In the genomic region with DNA sequence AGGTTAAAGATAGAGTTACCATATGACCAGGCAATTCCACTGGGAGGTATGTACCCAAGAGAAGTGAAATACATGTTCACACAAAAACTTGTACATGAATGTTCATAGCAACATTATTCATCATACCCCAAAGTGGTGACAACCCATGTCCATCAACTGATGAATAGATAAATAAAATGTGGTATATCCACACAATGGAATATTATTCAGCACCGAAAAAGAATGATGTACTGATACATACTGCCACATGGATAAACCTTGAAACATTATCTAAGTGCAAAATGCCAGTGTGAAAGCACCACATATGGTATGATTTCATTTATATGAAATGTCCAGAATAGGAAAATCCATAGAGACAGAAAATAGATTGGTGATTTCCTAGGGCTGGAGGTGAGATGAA, we compare ENCODE assay signal across 26 cellular contexts. TPM values are rescaled to one million over a fixed set of nuclear protein-coding genes. Genes with fewer than 3 reads are reported as not detected.
DNase-seq lines count a peak whose midpoint lies in the region; ATAC-seq, FAIRE-seq and TF ChIP-seq lines count a peak whose summit lies in the region.
"Had no signal": no experiment of that assay in that cellular context is flagged by ENCODE, and none has a peak within 500 bp of the region (broad histone marks: within the 10 kb centered on the region; RNA-seq: fewer than 3 reads in every experiment).

No MANE protein-coding gene starts in this region.

- no peak overlapping the region for H3K4me2 ChIP-seq in H1 (ENCODE audit: insufficient read depth in 1 of 2, low read depth in 2 of 2, low read length in 2 of 2)
- H3K4me2 ChIP-seq: BLaER1 had no signal

- H2BK20ac ChIP-seq in H1 (ENCODE audit: low read length) = no peak overlapping the region

- H3K27me3 Mint-ChIP-seq in activated T-helper 17 cell treated with anti-CD3 and anti-CD28 coated beads, Interleukin-2, amount 50 U/mL, for 72 hours = no peaks in the 10 kb centered on the region

- no peak overlapping the region for H3K56ac ChIP-seq in H1 (replicated peaks; ENCODE audit: insufficient read length, low read depth, low read length)

- WGBS in H1 (ENCODE audit: extremely low coverage in 1 of 2, insufficient coverage in 1 of 2, insufficient read length in 1 of 2, insufficient replicate concordance in 2 of 2, low coverage in 1 of 2, low lambda C conversion rate in 2 of 2, missing lambda C conversion rate in 1 of 2), 2 experiments = 86% methylated on average over 1 of the region's 1 CpG; no CpG with 5 or more reads in 1 of the 2 experiments

- no peak overlapping the region for H4K8ac ChIP-seq in H1 (ENCODE audit: extremely low read depth, insufficient read depth, low read length)

- no peak overlapping the region for H2BK12ac ChIP-seq in H1 (ENCODE audit: low read depth, low read length)

- H3K79me1 ChIP-seq in H1 (ENCODE audit: low read depth, low read length) = no peaks in the 10 kb centered on the region

- CTCF ChIA-PET in HEK293 (lab: Yijun Ruan, JAX) = interaction anchor here (0.6 to 2.6 kb wide), 7 partner anchors 11 to 303 kb away, joined by 3 to 21 read pairs (median 7); a partner anchor contains a TSS
- CTCF ChIA-PET in H1 (lab: Charles Lee; ENCODE audit: partially characterized antibody) = interaction anchor here (0.8 to 2.7 kb wide), 10 partner anchors 9 to 179 kb away, joined by 3 to 14 read pairs (median 6); no protein-coding TSS in a partner anchor

- H3K4me3 Mint-ChIP-seq in activated T-helper 17 cell treated with anti-CD3 and anti-CD28 coated beads, Interleukin-2, amount 50 U/mL, for 72 hours = no peak overlapping the region
- H3K4me3 Mint-ChIP-seq: CD14-positive monocyte; CD4-positive, alpha-beta memory T cell; CD4-positive, CD25-positive, alpha-beta regulatory T cell; CD8-positive, alpha-beta memory T cell had no signal

- no peaks in the 10 kb centered on the region for H3K36me3 Mint-ChIP-seq in activated T-helper 17 cell treated with anti-CD3 and anti-CD28 coated beads, Interleukin-2, amount 50 U/mL, for 72 hours (ENCODE audit: low read depth)
- H3K36me3 Mint-ChIP-seq: CD14-positive monocyte; CD4-positive, alpha-beta memory T cell; CD4-positive, CD25-positive, alpha-beta regulatory T cell; CD8-positive, alpha-beta memory T cell had no signal

- no peak overlapping the region for H2BK15ac ChIP-seq in H1 (ENCODE audit: low read length)

- H3K4me3 ChIP-seq in HEK293 (ENCODE audit: low read depth, low read length) = no peak overlapping the region
- H3K4me3 ChIP-seq in H1 (ENCODE audit: extremely low read depth in 1 of 4, insufficient read depth in 2 of 4, low read depth in 3 of 4, low read length in 4 of 4) = no peak overlapping the region
- H3K4me3 ChIP-seq: BLaER1, GM12878 had no signal

- H3K36me3 ChIP-seq in HEK293 (ENCODE audit: control insufficient read depth in 2 of 2, insufficient read depth in 1 of 2, low read length in 2 of 2) (no peaks in the 10 kb centered on the region), H1 (ENCODE audit: control insufficient read depth in 2 of 4, insufficient read depth in 4 of 4, low read length in 3 of 4) (no peaks in the 10 kb centered on the region)
- H3K36me3 ChIP-seq: BE2C, BLaER1 had no signal

- no peak overlapping the region for H2AK5ac ChIP-seq in H1 (ENCODE audit: low read depth, low read length)

- no peaks in the 10 kb centered on the region for H3K9me3 Mint-ChIP-seq in activated T-helper 17 cell treated with anti-CD3 and anti-CD28 coated beads, Interleukin-2, amount 50 U/mL, for 72 hours

- H3K9me3 ChIP-seq in HEK293 (ENCODE audit: control insufficient read depth, insufficient read depth, low read depth, low read length) (no peaks in the 10 kb centered on the region), H1 (ENCODE audit: insufficient read depth in 2 of 2, low read depth in 1 of 2, low read length in 1 of 2) (no peaks in the 10 kb centered on the region)
- H3K9me3 ChIP-seq: BE2C had no signal

- no peaks in the 10 kb centered on the region for H3K27me3 ChIP-seq in H1 (replicated peaks in 1 of 4; ENCODE audit: control insufficient read depth in 3 of 4, extremely low read depth in 1 of 4, insufficient read depth in 3 of 4, low read length in 3 of 4)
- H3K27me3 ChIP-seq: BE2C, BLaER1 had no signal

- H3K9ac ChIP-seq in H1 (replicated peaks in 1 of 4; ENCODE audit: extremely low read depth in 1 of 4, low read depth in 3 of 4, low read length in 3 of 4) = no peak overlapping the region
- H3K9ac ChIP-seq: BLaER1 had no signal

- DNase-seq in H1 (ENCODE audit: low read depth in 1 of 2, low spot score in 2 of 2) = no peak
- no peak for DNase-seq in activated CD4-positive, alpha-beta T cell treated with anti-CD3 and anti-CD28 coated beads for 4 hours
- no peak for DNase-seq in activated CD4-positive, CD25-positive, alpha-beta regulatory T cell treated with anti-CD3 and anti-CD28 coated beads, Interleukin-2, amount 50 U/mL, for 72 hours
- DNase-seq: 8988T; ACHN; BE2C; C1 segment of cervical spinal cord; CD4-positive, alpha-beta memory T cell; CD4-positive, CD25-positive, alpha-beta regulatory T cell; CD8-positive, alpha-beta memory T cell; COR-L47; DMS 273 treated with DMSO at 0.1 percent for 48 hours; DMS153; DMS53; DMS79; DND-41; EL; GDM1 had no signal

- TF ChIP-seq POLR2A in H1 (IDR thresholded peaks at IDR 0.05; ENCODE audit: control extremely low read depth in 1 of 2, low read depth in 2 of 2, low read length in 2 of 2) = no peak

- no peak overlapping the region for H4K91ac ChIP-seq in H1 (replicated peaks; ENCODE audit: insufficient read length, low read length)

- H3K4me1 Mint-ChIP-seq in activated T-helper 17 cell treated with anti-CD3 and anti-CD28 coated beads, Interleukin-2, amount 50 U/mL, for 72 hours = no peaks in the 10 kb centered on the region
- H3K4me1 Mint-ChIP-seq: CD14-positive monocyte; CD4-positive, alpha-beta memory T cell; CD8-positive, alpha-beta memory T cell had no signal

- no peak overlapping the region for H3K4ac ChIP-seq in H1 (replicated peaks; ENCODE audit: insufficient read length, low read depth, low read length)

- no peak overlapping the region for H2AFZ ChIP-seq in H1 (ENCODE audit: low read length)

- H2BK120ac ChIP-seq in H1 (replicated peaks; ENCODE audit: low read depth, low read length) = no peak overlapping the region

- FAIRE-seq in H1 (lab: Jason Lieb, UNC) = no peak
- FAIRE-seq: A204.1, GM12878, GM12892, GM18507 had no signal

- TF ChIP-seq RAD21 in H1 (IDR thresholded peaks at IDR 0.05 in 1 of 2, conservative IDR thresholded peaks at IDR 0.05 in 1 of 2; ENCODE audit: low read depth in 2 of 2, low read length in 2 of 2) = no peak

- no peaks in the 10 kb centered on the region for H3K79me2 ChIP-seq in H1 (ENCODE audit: control insufficient read depth in 1 of 2, insufficient read depth in 2 of 2, low read length in 2 of 2)

- H3K23ac ChIP-seq in H1 (ENCODE audit: insufficient read length) = no peak overlapping the region

- H4K5ac ChIP-seq in H1 (ENCODE audit: insufficient read length, low read depth, low read length) = no peak overlapping the region

- peak overlapping the region; percentile 28 for H3K27ac Mint-ChIP-seq in activated T-helper 17 cell treated with anti-CD3 and anti-CD28 coated beads, Interleukin-2, amount 50 U/mL, for 72 hours
- H3K27ac Mint-ChIP-seq: CD14-positive monocyte; CD4-positive, alpha-beta memory T cell; CD4-positive, CD25-positive, alpha-beta regulatory T cell; CD8-positive, alpha-beta memory T cell had no signal

- TF ChIP-seq EP300 in H1 (IDR thresholded peaks at IDR 0.05; ENCODE audit: borderline replicate concordance in 1 of 2, low read depth in 2 of 2, low read length in 2 of 2) = no peak

- H4K20me1 ChIP-seq in H1 (replicated peaks in 1 of 2; ENCODE audit: control insufficient read depth in 1 of 2, insufficient read depth in 2 of 2, low read length in 2 of 2) = no peaks in the 10 kb centered on the region
- H4K20me1 ChIP-seq: BLaER1 had no signal

- no peak overlapping the region for H3K14ac ChIP-seq in H1 (ENCODE audit: insufficient read length)

- H3K27ac ChIP-seq in HEK293 (ENCODE audit: extremely low read depth, low read depth, low read length) = no peak overlapping the region
- H3K27ac ChIP-seq in H1 (ENCODE audit: low read depth, low read length) = no peak overlapping the region
- H3K27ac ChIP-seq: BLaER1 had no signal

- no peak for ATAC-seq in activated T-helper 17 cell treated with anti-CD3 and anti-CD28 coated beads, Interleukin-2, amount 50 U/mL, for 72 hours (replicated peaks)
- ATAC-seq: GM12878 had no signal

- POLR2A ChIA-PET in HEK293 (lab: Yijun Ruan, JAX) (no interaction called here), H1 (lab: Charles Lee; ENCODE audit: partially characterized antibody) (no interaction called here)

- no peaks in the 10 kb centered on the region for H3K23me2 ChIP-seq in H1 (ENCODE audit: low read depth, low read length)

- TF ChIP-seq CTCF in HEK293 (tag by site-specific recombination; IDR thresholded peaks at IDR 0.05) (no peak), H1 (IDR thresholded peaks at IDR 0.05; ENCODE audit: control extremely low read depth in 1 of 3, insufficient read depth in 1 of 3, low read depth in 1 of 3, low read length in 3 of 3) (no peak)

- H3K18ac ChIP-seq in H1 (ENCODE audit: extremely low read depth, low read length) = no peak overlapping the region

- no peaks in the 10 kb centered on the region for H3K4me1 ChIP-seq in HEK293 (ENCODE audit: control insufficient read depth, insufficient read depth, low read length)
- no peaks in the 10 kb centered on the region for H3K4me1 ChIP-seq in H1 (replicated peaks in 1 of 4; ENCODE audit: control insufficient read depth in 3 of 4, insufficient read depth in 4 of 4, low read length in 3 of 4)
- H3K4me1 ChIP-seq: BE2C, BLaER1 had no signal

- H2BK5ac ChIP-seq in H1 (ENCODE audit: low read depth, low read length) = no peak overlapping the region

TF ChIP-seq in HEK293, 187 proteins besides CTCF, POLR2A, EP300 and RAD21 (continues in another document):
- TF ChIP-seq ZNF529 (tag by site-specific recombination; IDR thresholded peaks at IDR 0.05; ENCODE audit: insufficient replicate concordance) (no peak), ZNF146 (tag by site-specific recombination; IDR thresholded peaks at IDR 0.05) (peak; percentile 91)

RNA-seq across cellular contexts. Expression of gene PAXBP1, which starts 53.4 kb away (rescaled TPM):
- total RNA-seq in activated T-helper 17 cell treated with anti-CD3 and anti-CD28 coated beads, Interleukin-2, amount 50 U/mL, for 72 hours = 100 to 1,000 TPM in 1 of 2 donors, 10 to 100 TPM in 1; 44.4 to 126 TPM
- total RNA-seq in H1 (2021; fragmentation: NEBNext Ultra II Directional; extraction: Animal tissue kit (Norgen Biotek cat#: 25700)) = 58.5 and 64.0 TPM in 2 replicates
- polyA plus RNA-seq in H1 (2011; rRNA removed) = 11.4 and 21.2 TPM in 2 replicates
- polyA plus RNA-seq in H1 (2011; cell fraction: cytosol; rRNA removed) = 28.6 TPM
- 33.7 TPM for polyA plus RNA-seq in H1 (2011; cell fraction: nucleus; rRNA removed)
- 23.8 to 47.4 TPM (median 30.0 TPM) in 4 replicates for polyA plus RNA-seq in H1 (2012, experiment 1 of 2)
- polyA plus RNA-seq in H1 (2012, experiment 2 of 2) = 2.3 TPM
- 65.9 TPM for polyA plus RNA-seq in H1 (2013, experiment 1 of 2)
- 53.5 TPM for polyA plus RNA-seq in H1 (2013, experiment 2 of 2)
- 25.3 and 42.8 TPM in 2 replicates for polyA minus RNA-seq in H1 (2011; rRNA and poly(A)+ RNA removed)
- polyA minus RNA-seq in H1 (2011; cell fraction: cytosol; rRNA and poly(A)+ RNA removed) = 26.2 TPM
- polyA minus RNA-seq in H1 (2011; cell fraction: nucleus; rRNA and poly(A)+ RNA removed) = 94.0 TPM
